ENCODE assay signal across 14 cellular contexts in genomic region chr13:77519396-77519795, GRCh38. TPM values are rescaled to one million over a fixed set of nuclear protein-coding genes. Genes with fewer than 3 reads are reported as not detected.
"Had no signal": no experiment of that assay in that cellular context is flagged by ENCODE, and none has a peak within 500 bp of the region (broad histone marks: within the 10 kb centered on the region; RNA-seq: fewer than 3 reads in every experiment).

No MANE protein-coding gene starts in this region.

RNA-seq across cellular contexts. Expression of gene SCEL, which starts 16.1 kb away (rescaled TPM):
- total RNA-seq: activated B cell treated with CpG ODN at 0.5 μM for 24 hours; activated CD4-positive, alpha-beta memory T cell treated with anti-CD3 and anti-CD28 coated beads for 36 hours; activated CD4-positive, alpha-beta memory T cell treated with anti-CD3 and anti-CD28 coated beads, Interleukin-2, amount 10 ng/mL, durations not matched to agents 7 days and 5 days; activated CD4-positive, alpha-beta T cell treated with anti-CD3 and anti-CD28 coated beads for 36 hours; activated CD4-positive, alpha-beta T cell treated with anti-CD3 and anti-CD28 coated beads, Interleukin-2, amount 10 ng/mL, durations not matched to agents 24 days and 14 days; activated CD4-positive, alpha-beta T cell treated with anti-CD3 and anti-CD28 coated beads, Interleukin-2, amount 10 ng/mL, durations not matched to agents 7 days and 5 days; activated CD8-positive, alpha-beta memory T cell treated with anti-CD3 and anti-CD28 coated beads for 36 hours; activated CD8-positive, alpha-beta memory T cell treated with anti-CD3 and anti-CD28 coated beads, Interleukin-2, amount 10 ng/mL, durations not matched to agents 7 days and 5 days; activated CD8-positive, alpha-beta T cell treated with anti-CD3 and anti-CD28 coated beads for 36 hours; activated CD8-positive, alpha-beta T cell treated with anti-CD3 and anti-CD28 coated beads, Interleukin-2, amount 10 ng/mL, durations not matched to agents 7 days and 5 days; T-helper 1 cell treated with Interleukin-12 subunit alpha and Interleukin-12 subunit beta and Interleukin-4 antibody, amounts not matched to agents 30 ng/mL and 1 ng/mL, for 36 hours; T-helper 17 cell; T-helper 2 cell treated with Interferon-gamma antibody and Interleukin-4, amounts not matched to agents 100 ng/mL and 5 ng/mL, for 36 hours; WTC11 had no signal
